ENCODE assay signal across 20 cellular contexts in the genomic region with DNA sequence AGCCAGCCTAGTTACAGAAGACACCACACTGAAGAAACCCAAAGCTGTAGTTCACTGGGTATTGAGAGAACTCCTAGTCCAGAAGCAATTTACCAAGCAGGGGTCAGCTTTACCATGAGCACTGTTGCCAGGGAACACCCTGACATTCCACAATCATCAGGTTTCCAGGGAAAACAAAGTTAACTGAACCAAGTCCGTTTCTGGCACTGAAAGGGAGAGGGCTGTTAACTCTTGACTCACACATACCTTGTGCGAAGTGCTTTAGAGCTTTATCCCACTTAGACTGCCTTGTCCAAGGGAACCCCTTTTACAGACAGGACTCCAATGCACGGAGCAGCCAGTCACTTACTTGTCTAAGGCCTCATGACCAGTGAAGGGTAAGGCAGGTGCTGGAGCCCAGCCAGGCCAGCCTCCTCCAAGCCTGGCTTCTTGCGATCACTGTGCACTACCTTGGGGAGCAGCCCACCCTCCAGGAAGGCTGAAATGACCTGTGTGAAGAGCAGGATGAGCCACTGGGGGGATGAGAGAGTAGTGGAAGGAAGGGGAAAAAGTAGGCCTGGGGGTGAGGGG. TPM values are rescaled to one million over a fixed set of nuclear protein-coding genes. Genes with fewer than 3 reads are reported as not detected.
DNase-seq lines count a peak whose midpoint lies in the region; ATAC-seq and TF ChIP-seq lines count a peak whose summit lies in the region.
"Had no signal": no experiment of that assay in that cellular context is flagged by ENCODE, and none has a peak within 500 bp of the region (broad histone marks: within the 10 kb centered on the region; RNA-seq: fewer than 3 reads in every experiment).

No MANE protein-coding gene starts in this region.

- WGBS in heart right ventricle, 2 donors: 62 to 72% methylated on average over 4 of the region's 4 CpGs
- no CpG with 5 or more reads among the region's 4 CpGs for WGBS in neuronal stem cell (ENCODE audit: extremely low coverage in 2 of 2, insufficient read length in 2 of 2, insufficient replicate concordance in 1 of 2), 2 donors
- WGBS in thyroid gland, 2 donors: 35 to 56% methylated on average over 3 to 4 of the region's 4 CpGs

- H3K27ac ChIP-seq in heart right ventricle: peak overlapping the region in 8 of 10 donors; percentile 17 to 70 (median 60)
- H3K27ac ChIP-seq in neuronal stem cell (replicated peaks; ENCODE audit: low read length): no peak overlapping the region
- peak overlapping the region in 1 of 3 donors; percentile 23 for H3K27ac ChIP-seq in thyroid gland

- no peak overlapping the region for H3K27ac Mint-ChIP-seq in activated T-helper 1 cell treated with anti-CD3 and anti-CD28 coated beads, Interleukin-12 subunit alpha, Interleukin-12 subunit beta, Interleukin-2, Interleukin-4 antibody, amounts not matched to agents 30 ng/mL and 10 ng/mL and 1 ng/mL, durations not matched to agents 14 hours and 24 hours and 36 hours
- H3K27ac Mint-ChIP-seq: CD14-positive monocyte; stimulated activated effector memory CD8-positive, alpha-beta T cell treated with anti-CD3 and anti-CD28 coated beads, Interleukin-12 subunit alpha, Interleukin-12 subunit beta, amount 100 ng/mL, for 72 hours had no signal

- peak overlapping the region; percentile 25 for H3K14ac ChIP-seq in neuronal stem cell (ENCODE audit: low read length)

- TF ChIP-seq POLR2A in thyroid gland (IDR thresholded peaks at IDR 0.05): no peak

- H2BK120ac ChIP-seq in neuronal stem cell (ENCODE audit: low read depth, low read length): no peak overlapping the region

- no peaks in the 10 kb centered on the region for H3K4me1 Mint-ChIP-seq in activated T-helper 1 cell treated with anti-CD3 and anti-CD28 coated beads, Interleukin-12 subunit alpha, Interleukin-12 subunit beta, Interleukin-2, Interleukin-4 antibody, amounts not matched to agents 30 ng/mL and 10 ng/mL and 1 ng/mL, durations not matched to agents 14 hours and 24 hours and 36 hours (ENCODE audit: low read depth)
- H3K4me1 Mint-ChIP-seq: CD14-positive monocyte; stimulated activated effector memory CD8-positive, alpha-beta T cell treated with anti-CD3 and anti-CD28 coated beads, Interleukin-12 subunit alpha, Interleukin-12 subunit beta, amount 100 ng/mL, for 72 hours had no signal

- no peak overlapping the region for H3K4me3 Mint-ChIP-seq in activated T-helper 1 cell treated with anti-CD3 and anti-CD28 coated beads, Interleukin-12 subunit alpha, Interleukin-12 subunit beta, Interleukin-2, Interleukin-4 antibody, amounts not matched to agents 30 ng/mL and 10 ng/mL and 1 ng/mL, durations not matched to agents 14 hours and 24 hours and 36 hours
- H3K4me3 Mint-ChIP-seq: CD14-positive monocyte; stimulated activated effector memory CD8-positive, alpha-beta T cell treated with anti-CD3 and anti-CD28 coated beads, Interleukin-12 subunit alpha, Interleukin-12 subunit beta, amount 100 ng/mL, for 72 hours had no signal

- H4K8ac ChIP-seq in neuronal stem cell (ENCODE audit: low read depth, low read length): peak overlapping the region; percentile 20

- H3K36me3 ChIP-seq in heart right ventricle (no peaks in the 10 kb centered on the region), neuronal stem cell (replicated peaks in 1 of 2; ENCODE audit: control insufficient read depth in 2 of 2, insufficient read depth in 2 of 2, low read length in 2 of 2) (no peaks in the 10 kb centered on the region), thyroid gland (no peaks in the 10 kb centered on the region)

- H2BK15ac ChIP-seq in neuronal stem cell (ENCODE audit: low read length): peak overlapping the region; percentile 68

- no peak overlapping the region for H3K23ac ChIP-seq in neuronal stem cell (ENCODE audit: low read depth, low read length, poor library complexity)

- TF ChIP-seq CTCF in heart right ventricle (IDR thresholded peaks at IDR 0.05) (no peak), epithelial cell of esophagus (IDR thresholded peaks at IDR 0.05; ENCODE audit: insufficient read depth, low read depth, low read length, missing control alignments) (no peak), thyroid gland (IDR thresholded peaks at IDR 0.05) (no peak)

- H3K9ac ChIP-seq in neuronal stem cell (ENCODE audit: low read depth, low read length, poor library complexity): no peak overlapping the region

- H2BK5ac ChIP-seq in neuronal stem cell (ENCODE audit: low read length): peak overlapping the region; percentile 8

- no peaks in the 10 kb centered on the region for H3K9me3 Mint-ChIP-seq in activated T-helper 1 cell treated with anti-CD3 and anti-CD28 coated beads, Interleukin-12 subunit alpha, Interleukin-12 subunit beta, Interleukin-2, Interleukin-4 antibody, amounts not matched to agents 30 ng/mL and 10 ng/mL and 1 ng/mL, durations not matched to agents 14 hours and 24 hours and 36 hours
- H3K9me3 Mint-ChIP-seq: stimulated activated effector memory CD8-positive, alpha-beta T cell treated with anti-CD3 and anti-CD28 coated beads, Interleukin-12 subunit alpha, Interleukin-12 subunit beta, amount 100 ng/mL, for 72 hours had no signal

- H2BK12ac ChIP-seq in neuronal stem cell (ENCODE audit: low read length): no peak overlapping the region

- H3K4me2 ChIP-seq in neuronal stem cell (ENCODE audit: insufficient read depth, low read length, poor library complexity, severe bottlenecking): no peak overlapping the region

- intact Hi-C loops in heart right ventricle (cut with DNase I): loop anchor here in 3 of 10 donors (5.0 to 10.0 kb wide), 2 partner anchors 36 to 59 kb away; no protein-coding TSS in a partner anchor
- intact Hi-C loops in Right ventricle myocardium superior (cut with DNase I): no loop called here
- intact Hi-C loops in thyroid gland (cut with DNase I): no loop called here
- intact Hi-C loops in activated T-helper 1 cell treated with anti-CD3 and anti-CD28 coated beads, Interleukin-12 subunit alpha, Interleukin-12 subunit beta, Interleukin-2, Interleukin-4 antibody, amounts not matched to agents 30 ng/mL and 10 ng/mL and 1 ng/mL, durations not matched to agents 14 hours and 24 hours and 36 hours (cut with micrococcal nuclease): no loop called here

- no peaks in the 10 kb centered on the region for H3K36me3 Mint-ChIP-seq in activated T-helper 1 cell treated with anti-CD3 and anti-CD28 coated beads, Interleukin-12 subunit alpha, Interleukin-12 subunit beta, Interleukin-2, Interleukin-4 antibody, amounts not matched to agents 30 ng/mL and 10 ng/mL and 1 ng/mL, durations not matched to agents 14 hours and 24 hours and 36 hours (ENCODE audit: low read depth)
- H3K36me3 Mint-ChIP-seq: CD14-positive monocyte; stimulated activated effector memory CD8-positive, alpha-beta T cell treated with anti-CD3 and anti-CD28 coated beads, Interleukin-12 subunit alpha, Interleukin-12 subunit beta, amount 100 ng/mL, for 72 hours had no signal

- H4K91ac ChIP-seq in neuronal stem cell (ENCODE audit: low read depth, low read length, poor library complexity): peak overlapping the region; percentile 2

- H3K4me1 ChIP-seq in heart right ventricle (peaks cover 6 to 77% (median 41%) of the 10 kb centered on the region in 9 donors), neuronal stem cell (ENCODE audit: control insufficient read depth in 2 of 2, insufficient read depth in 1 of 2, low read depth in 1 of 2, low read length in 2 of 2) (peaks cover 4 to 24% of the 10 kb centered on the region in 2 donors), thyroid gland (peaks cover 14 to 17% of the 10 kb centered on the region in 2 donors)

- H2AFZ ChIP-seq in neuronal stem cell (ENCODE audit: low read length): no peak overlapping the region

- H3K27me3 ChIP-seq in heart right ventricle (no peaks in the 10 kb centered on the region), neuronal stem cell (ENCODE audit: control insufficient read depth in 3 of 3, insufficient read depth in 3 of 3, low read depth in 1 of 3, low read length in 3 of 3) (peaks cover 0 to 7% (median 0%) of the 10 kb centered on the region in 3 experiments), thyroid gland (no peaks in the 10 kb centered on the region)

- peak in 2 of 8 donors; percentile 4 to 16 for ATAC-seq in heart right ventricle
- ATAC-seq in Right ventricle myocardium superior (ENCODE audit: poor library complexity): no peak
- ATAC-seq: stimulated activated effector memory CD8-positive, alpha-beta T cell treated with anti-CD3 and anti-CD28 coated beads, Interleukin-12 subunit alpha, Interleukin-12 subunit beta, amount 100 ng/mL, for 72 hours had no signal

- peak overlapping the region; percentile 71 for H2AK5ac ChIP-seq in neuronal stem cell (ENCODE audit: low read depth, low read length)

- no peak overlapping the region for H3K4ac ChIP-seq in neuronal stem cell (ENCODE audit: low read length)

- no peaks in the 10 kb centered on the region for H3K79me1 ChIP-seq in neuronal stem cell (ENCODE audit: low read depth, low read length)

- DNase-seq in heart right ventricle (no peak), Right ventricle myocardium superior (no peak), epithelial cell of esophagus (ENCODE audit: low read depth) (peak; percentile 5), neuronal stem cell (ENCODE audit: low spot score) (no peak), thyroid gland (peak; percentile 53 to 61), superior temporal gyrus (ENCODE audit: extremely low spot score) (no peak)
- DNase-seq in activated T-helper 1 cell treated with anti-CD3 and anti-CD28 coated beads, Interleukin-12 subunit alpha, Interleukin-12 subunit beta, Interleukin-2, Interleukin-4 antibody, amounts not matched to agents 30 ng/mL and 10 ng/mL and 1 ng/mL, durations not matched to agents 14 hours and 24 hours and 36 hours (ENCODE audit: low spot score): no peak
- DNase-seq in stimulated activated CD4-positive, alpha-beta T cell treated with anti-CD3 and anti-CD28 coated beads, Interleukin-4, amount 100 ng/mL, for 24 hours: no peak
- DNase-seq: activated CD4-positive, alpha-beta T cell treated with anti-CD3 and anti-CD28 coated beads for 4 hours; activated naive CD4-positive, alpha-beta T cell treated with Interleukin-2 at 50 U/mL for 16 hours; dermis blood vessel endothelial cell; DND-41; GOT3; MV-4-11; NCI-H2081; NCI-H526; nucleus accumbens had no signal

- H3K9me3 ChIP-seq in heart right ventricle (no peaks in the 10 kb centered on the region), neuronal stem cell (replicated peaks in 1 of 2; ENCODE audit: control insufficient read depth in 2 of 2, insufficient read depth in 1 of 2, low read depth in 1 of 2, low read length in 2 of 2) (no peaks in the 10 kb centered on the region), thyroid gland (no peaks in the 10 kb centered on the region)

- H3K4me3 ChIP-seq in heart right ventricle (no peak overlapping the region), epithelial cell of esophagus (ENCODE audit: low read length) (no peak overlapping the region), neuronal stem cell (ENCODE audit: low read length in 2 of 2) (no peak overlapping the region), thyroid gland (replicated peaks in 1 of 3) (no peak overlapping the region)

- H3K27me3 Mint-ChIP-seq in activated T-helper 1 cell treated with anti-CD3 and anti-CD28 coated beads, Interleukin-12 subunit alpha, Interleukin-12 subunit beta, Interleukin-2, Interleukin-4 antibody, amounts not matched to agents 30 ng/mL and 10 ng/mL and 1 ng/mL, durations not matched to agents 14 hours and 24 hours and 36 hours (ENCODE audit: insufficient read depth): peaks cover 4% of the 10 kb centered on the region

- peak overlapping the region; percentile 84 for H3K18ac ChIP-seq in neuronal stem cell (ENCODE audit: low read length)

RNA-seq across cellular contexts. Expression of a gene that starts 53.9 kb away (rescaled TPM):
- total RNA-seq in heart right ventricle (10 to 100 TPM; 15.2 to 30.5 (median 26.2) TPM), Right ventricle myocardium superior (21.5 TPM), thyroid gland (1 to 10 TPM; 2.5 to 7.1 (median 5.5) TPM)
- polyA plus RNA-seq in heart right ventricle: 10 to 100 TPM; 15.4 to 20.9 TPM
- polyA plus RNA-seq in neuronal stem cell (2013, experiment 1 of 2): 1.6 TPM
- polyA plus RNA-seq in neuronal stem cell (2013, experiment 2 of 2): 1.5 TPM
- 0.26 and 0.81 TPM in 2 replicates for total RNA-seq in activated T-helper 1 cell treated with anti-CD3 and anti-CD28 coated beads, Interleukin-12 subunit alpha, Interleukin-12 subunit beta, Interleukin-2, Interleukin-4 antibody, amounts not matched to agents 30 ng/mL and 10 ng/mL and 1 ng/mL, durations not matched to agents 14 hours and 24 hours and 36 hours
- total RNA-seq: OCI-LY7 had no signal
- polyA plus RNA-seq: CD14-positive monocyte had no signal

Comparison
In these comparisons a context has a peak if more than half of its experiments do, and no peak if none do; other contexts are left out.
1. DNase-seq: peak in epithelial cell of esophagus (single experiment) and thyroid gland (2 of 2); none in heart right ventricle (0 of 2), Right ventricle myocardium superior (single experiment), neuronal stem cell (single experiment), superior temporal gyrus (single experiment), activated T-helper 1 cell treated with anti-CD3 and anti-CD28 coated beads, Interleukin-12 subunit alpha, Interleukin-12 subunit beta, Interleukin-2, Interleukin-4 antibody, amounts not matched to agents 30 ng/mL and 10 ng/mL and 1 ng/mL, durations not matched to agents 14 hours and 24 hours and 36 hours (single experiment) and stimulated activated CD4-positive, alpha-beta T cell treated with anti-CD3 and anti-CD28 coated beads, Interleukin-4, amount 100 ng/mL, for 24 hours (single experiment).